8 cellular contexts compared by ENCODE assay signal in the genomic region with DNA sequence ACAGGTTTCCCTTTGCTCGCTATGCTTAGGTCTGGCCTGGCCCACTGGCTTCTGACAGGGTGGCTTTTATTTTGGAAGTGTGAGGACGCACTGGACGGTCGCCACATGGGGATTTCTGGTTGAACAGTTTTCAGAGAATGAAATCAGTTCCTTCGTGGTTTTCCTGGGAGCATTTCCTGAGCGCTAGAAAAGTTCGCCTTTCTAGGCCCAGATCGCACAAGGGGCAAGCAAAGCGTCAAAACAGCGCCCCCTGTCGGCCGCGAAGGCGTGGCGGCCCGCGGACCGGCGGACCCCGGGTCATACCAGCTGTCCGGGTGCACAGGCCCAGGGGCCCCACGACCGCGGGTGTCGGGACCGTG. TPM values are rescaled to one million over a fixed set of nuclear protein-coding genes. Genes with fewer than 3 reads are reported as not detected.
A peak's percentile ranks its signal among the peaks of the same experiment; 100 is the strongest.
DNase-seq lines count a peak whose midpoint lies in the region; ATAC-seq, FAIRE-seq and TF ChIP-seq lines count a peak whose summit lies in the region.

No MANE protein-coding gene starts in this region.

- intact Hi-C loops in left ventricle myocardium superior (cut with micrococcal nuclease) = loop anchor here (5.0 to 10.0 kb wide), 2 partner anchors 170 to 362 kb away; partner anchors contain the start of gene CALCB

- H3K36me3 Mint-ChIP-seq in activated naive CD8-positive, alpha-beta T cell treated with anti-CD3 and anti-CD28 coated beads, Interleukin-2, amount 50 U/mL, for 24 hours (ENCODE audit: low read depth) = no peaks in the 10 kb centered on the region

- peaks cover 40% of the 10 kb centered on the region for H3K4me1 Mint-ChIP-seq in activated naive CD8-positive, alpha-beta T cell treated with anti-CD3 and anti-CD28 coated beads, Interleukin-2, amount 50 U/mL, for 24 hours

- peak; percentile 94 for TF ChIP-seq CTCF in SU-DHL-6 (IDR thresholded peaks at IDR 0.05; ENCODE audit: insufficient read depth, low read length, poor library complexity, severe bottlenecking)

- WGBS in urinary bladder = 4% methylated on average over 26 of the region's 26 CpGs

- H3K9me2 ChIP-seq in SU-DHL-6 (replicated peaks; ENCODE audit: insufficient read depth, low read length) = no peaks in the 10 kb centered on the region

- no peaks in the 10 kb centered on the region for H3K9me3 Mint-ChIP-seq in activated naive CD8-positive, alpha-beta T cell treated with anti-CD3 and anti-CD28 coated beads, Interleukin-2, amount 50 U/mL, for 24 hours

- H4K20me1 ChIP-seq in SU-DHL-6 (ENCODE audit: low read depth, low read length) = no peaks in the 10 kb centered on the region

- no peak for FAIRE-seq in GM12891 (lab: Jason Lieb, UNC)

- H3F3A ChIP-seq in SU-DHL-6 (ENCODE audit: insufficient read depth) = peaks cover 22% of the 10 kb centered on the region

- H3K4me3 ChIP-seq in SU-DHL-6 (ENCODE audit: insufficient read depth, low read length, poor library complexity, severe bottlenecking) = peak overlapping the region; percentile 51
- peak overlapping the region; percentile 43 for H3K4me3 ChIP-seq in urinary bladder (ENCODE audit: low read depth, low read length)

- peak overlapping the region; percentile 86 for H2AFZ ChIP-seq in SU-DHL-6 (ENCODE audit: low read depth, low read length, severe bottlenecking)

- H3K9ac ChIP-seq in SU-DHL-6 (ENCODE audit: low read length) = peak overlapping the region; percentile 64

- peak overlapping the region; percentile 91 for H3K27ac ChIP-seq in SU-DHL-6 (ENCODE audit: low read depth, low read length)
- H3K27ac ChIP-seq in urinary bladder (ENCODE audit: low read depth) = no peak overlapping the region

- H3K27me3 ChIP-seq in SU-DHL-6 (ENCODE audit: low read length) = no peaks in the 10 kb centered on the region

- DNase-seq in GM12891 (ENCODE audit: insufficient read length, low spot score) = peak; percentile 43
- DNase-seq in activated naive CD8-positive, alpha-beta T cell treated with anti-CD3 and anti-CD28 coated beads, Interleukin-2, amount 50 U/mL, for 24 hours = peak; percentile 92
- peak; percentile 92 for DNase-seq in left ventricle myocardium superior
- peak; percentile 35 for DNase-seq in putamen (ENCODE audit: low spot score)
- DNase-seq in NCI-H1105 (lab: John Stamatoyannopoulos, UW) = no peak

- H3K4me1 ChIP-seq in urinary bladder (ENCODE audit: insufficient read depth) = peaks cover 2% of the 10 kb centered on the region

- H3K4me3 Mint-ChIP-seq in activated naive CD8-positive, alpha-beta T cell treated with anti-CD3 and anti-CD28 coated beads, Interleukin-2, amount 50 U/mL, for 24 hours = peak overlapping the region; percentile 87

- peak overlapping the region; percentile 70 for H3K27ac Mint-ChIP-seq in activated naive CD8-positive, alpha-beta T cell treated with anti-CD3 and anti-CD28 coated beads, Interleukin-2, amount 50 U/mL, for 24 hours

- no peak for TF ChIP-seq POLR2A in GM12891 (IDR thresholded peaks at IDR 0.05; ENCODE audit: low read depth, low read length)

- H3K27me3 Mint-ChIP-seq in activated naive CD8-positive, alpha-beta T cell treated with anti-CD3 and anti-CD28 coated beads, Interleukin-2, amount 50 U/mL, for 24 hours = no peaks in the 10 kb centered on the region

- H3K79me2 ChIP-seq in SU-DHL-6 (ENCODE audit: insufficient read depth, low read length) = no peaks in the 10 kb centered on the region

- ATAC-seq in HG02943 (IDR thresholded peaks at IDR 0.05; ENCODE audit: low read depth, unreplicated experiment) = peak; percentile 40
- ATAC-seq in activated naive CD8-positive, alpha-beta T cell treated with anti-CD3 and anti-CD28 coated beads, Interleukin-2, amount 50 U/mL, for 24 hours = peak; percentile 39
- ATAC-seq in left ventricle myocardium superior = peak; percentile 90

- H3K36me3 ChIP-seq in SU-DHL-6 (ENCODE audit: low read length) (0 out of 2 replicates have a peak, but pooled peaks cover 2% of the 10 kb centered on the region), urinary bladder (ENCODE audit: insufficient read depth) (no peaks in the 10 kb centered on the region)

- H3K4me2 ChIP-seq in SU-DHL-6 (ENCODE audit: low read depth, low read length, poor library complexity, severe bottlenecking) = peak overlapping the region; percentile 59

- H3K9me3 ChIP-seq in SU-DHL-6 (ENCODE audit: insufficient read depth, low read length) = no peaks in the 10 kb centered on the region

TF ChIP-seq in GM12891, 5 proteins besides CTCF, POLR2A, EP300 and RAD21:
- TF ChIP-seq SPI1 (IDR thresholded peaks at IDR 0.05; ENCODE audit: low read depth, low read length) = no peak
- TF ChIP-seq POLR2AphosphoS5 (IDR thresholded peaks at IDR 0.05; ENCODE audit: low read depth, low read length) = no peak

RNA-seq across cellular contexts. Expression of gene CYP2R1, which starts 12.7 kb away (rescaled TPM):
- polyA plus RNA-seq in GM12891 (2012; ENCODE audit: low read depth, missing spikeins) = 0.95 TPM
- total RNA-seq in left ventricle myocardium superior (6.2 TPM), urinary bladder (31.4 TPM)
- polyA plus RNA-seq in urinary bladder = 11.5 TPM

Comparison
In these comparisons a context has a peak if more than half of its experiments do, and no peak if none do; other contexts are left out.
1. ATAC-seq: peak in every context shown above with its lines; median percentile 90 in left ventricle myocardium superior; 40 in HG02943; 39 in activated naive CD8-positive, alpha-beta T cell treated with anti-CD3 and anti-CD28 coated beads, Interleukin-2, amount 50 U/mL, for 24 hours.